Comparison of ENCODE assay signal across 9 cellular contexts in genomic region chr12:116324684-116325664, GRCh38. TPM values are rescaled to one million over a fixed set of nuclear protein-coding genes. Genes with fewer than 3 reads are reported as not detected.
DNase-seq lines count a peak whose midpoint lies in the region; ATAC-seq and TF ChIP-seq lines count a peak whose summit lies in the region.
"Had no signal": no experiment of that assay in that cellular context is flagged by ENCODE, and none has a peak within 500 bp of the region (broad histone marks: within the 10 kb centered on the region; RNA-seq: fewer than 3 reads in every experiment).

No MANE protein-coding gene starts in this region.

- H3K4me1 ChIP-seq in Loucy (ENCODE audit: insufficient read depth, low read length, poor library complexity, severe bottlenecking) (peaks cover 14% of the 10 kb centered on the region), smooth muscle cell (ENCODE audit: low read depth) (no peaks in the 10 kb centered on the region), H9 (ENCODE audit: insufficient read depth, low read length) (no peaks in the 10 kb centered on the region)

- DNase-seq in GM13977 (ENCODE audit: low spot score), result peak; percentile 46
- peak; percentile 37 for DNase-seq in globus pallidus (ENCODE audit: low spot score)
- no peak for DNase-seq in NCI-H2196 (lab: John Stamatoyannopoulos, UW; ENCODE audit: unreplicated experiment)
- no peak for DNase-seq in amygdala (lab: John Stamatoyannopoulos, UW)
- DNase-seq in smooth muscle cell (lab: John Stamatoyannopoulos, UW; ENCODE audit: unreplicated experiment), result no peak
- no peak for DNase-seq in H9

- no peaks in the 10 kb centered on the region for H3K79me2 ChIP-seq in Loucy (ENCODE audit: insufficient read depth, low read length)
- H3K79me2 ChIP-seq in smooth muscle cell (ENCODE audit: low read depth), result no peaks in the 10 kb centered on the region
- H3K79me2 ChIP-seq in H9 (ENCODE audit: insufficient read depth, low read length), result no peaks in the 10 kb centered on the region

- H3K4me3 ChIP-seq in Loucy (ENCODE audit: low read length, poor library complexity, severe bottlenecking) (peak overlapping the region; percentile 16), smooth muscle cell (no peak overlapping the region)

- H3K27me3 ChIP-seq in Loucy (ENCODE audit: insufficient read depth, low read length, poor library complexity, severe bottlenecking), result no peaks in the 10 kb centered on the region
- no peaks in the 10 kb centered on the region for H3K27me3 ChIP-seq in smooth muscle cell (ENCODE audit: low read depth)
- H3K27me3 ChIP-seq in H9 (ENCODE audit: insufficient read depth, low read length), result no peaks in the 10 kb centered on the region

- H4K20me1 ChIP-seq in Loucy (ENCODE audit: insufficient read depth, low read length, poor library complexity, severe bottlenecking) (no peaks in the 10 kb centered on the region), smooth muscle cell (ENCODE audit: low read depth) (no peaks in the 10 kb centered on the region), H9 (ENCODE audit: control insufficient read depth, insufficient read depth, insufficient read length) (no peaks in the 10 kb centered on the region)

- H3K27ac ChIP-seq in smooth muscle cell (ENCODE audit: low read depth) (no peak overlapping the region), H9 (ENCODE audit: insufficient read length, low read depth, low read length) (no peak overlapping the region)

- no peak for TF ChIP-seq CTCF in GM13977 (IDR thresholded peaks at IDR 0.05; ENCODE audit: extremely low read depth, insufficient read depth, missing control alignments)
- no peak for TF ChIP-seq CTCF in Loucy (conservative IDR thresholded peaks at IDR 0.05; ENCODE audit: low read length)
- no peak for TF ChIP-seq CTCF in smooth muscle cell (IDR thresholded peaks at IDR 0.05; ENCODE audit: borderline replicate concordance, insufficient read depth, poor library complexity, severe bottlenecking)
- TF ChIP-seq CTCF in H9 (conservative IDR thresholded peaks at IDR 0.05), result no peak

- H3K27ac Mint-ChIP-seq in H9, result no peak overlapping the region

- ATAC-seq in GM21576 (IDR thresholded peaks at IDR 0.05; ENCODE audit: unreplicated experiment), result peak; percentile 92

- H2BK20ac ChIP-seq in H9 (ENCODE audit: low read depth, low read length, poor library complexity, severe bottlenecking), result no peak overlapping the region

- H3K36me3 ChIP-seq in Loucy (ENCODE audit: insufficient read depth, low read length) (no peaks in the 10 kb centered on the region), smooth muscle cell (ENCODE audit: low read depth) (no peaks in the 10 kb centered on the region)

- WGBS in smooth muscle cell (ENCODE audit: low lambda C conversion rate), result 94% methylated on average over 5 of the region's 5 CpGs
- no CpG with 5 or more reads among the region's 5 CpGs for WGBS in H9 (ENCODE audit: extremely low coverage, insufficient read length, low lambda C conversion rate)

- H3K9me2 ChIP-seq in Loucy (replicated peaks; ENCODE audit: low read depth, low read length), result no peaks in the 10 kb centered on the region

- H2BK5ac ChIP-seq in H9 (ENCODE audit: insufficient read length, low read length), result no peak overlapping the region

- H4K91ac ChIP-seq in H9 (ENCODE audit: insufficient read length, low read depth, low read length), result no peak overlapping the region

- H3K27me3 Mint-ChIP-seq in H9 (ENCODE audit: low read depth), result peaks cover 6% of the 10 kb centered on the region

- H4K5ac ChIP-seq in H9 (ENCODE audit: insufficient read length, low read depth, low read length), result no peak overlapping the region

- H3K4ac ChIP-seq in H9 (ENCODE audit: low read depth, low read length), result no peak overlapping the region

- H2BK15ac ChIP-seq in H9 (ENCODE audit: low read depth, low read length), result no peak overlapping the region

- no peaks in the 10 kb centered on the region for H3K36me3 Mint-ChIP-seq in H9 (ENCODE audit: insufficient read depth in 1 of 3, low read depth in 3 of 3)

- peak overlapping the region; percentile 55 for H3K4me2 ChIP-seq in Loucy (ENCODE audit: low read depth, low read length, poor library complexity, severe bottlenecking)
- no peak overlapping the region for H3K4me2 ChIP-seq in smooth muscle cell
- H3K4me2 ChIP-seq in H9 (ENCODE audit: insufficient read depth, insufficient read length, low read length), result no peak overlapping the region

- no peaks in the 10 kb centered on the region for H3F3A ChIP-seq in Loucy (ENCODE audit: low read depth)
- no peaks in the 10 kb centered on the region for H3F3A ChIP-seq in smooth muscle cell (ENCODE audit: low read depth)

- H2AFZ ChIP-seq in Loucy (ENCODE audit: low read length) (peak overlapping the region; percentile 74; the same call in 1 of the 2 replicates), smooth muscle cell (ENCODE audit: low read depth) (no peak overlapping the region), H9 (ENCODE audit: low read length) (no peak overlapping the region)

- H3K4me3 Mint-ChIP-seq in H9, result no peak overlapping the region
- H3K4me3 Mint-ChIP-seq: neural crest cell had no signal

- no peaks in the 10 kb centered on the region for H3K4me1 Mint-ChIP-seq in H9

- H4K8ac ChIP-seq in H9 (replicated peaks; ENCODE audit: insufficient read length, low read depth, low read length), result no peak overlapping the region

- in situ Hi-C loops in GM13977 (cut with MboI; ENCODE audit: low pct_unique_long_range_greater_than_20kb, low sequenced_read_pairs, unreplicated experiment), result no loop called here

- no peaks in the 10 kb centered on the region for H3K9me3 ChIP-seq in Loucy (ENCODE audit: insufficient read depth, low read depth, low read length)
- H3K9me3 ChIP-seq in smooth muscle cell (replicated peaks; ENCODE audit: low read depth), result no peaks in the 10 kb centered on the region
- no peaks in the 10 kb centered on the region for H3K9me3 ChIP-seq in H9 (ENCODE audit: control insufficient read depth, low read depth, low read length)

- peaks cover 0 to 2% of the 10 kb centered on the region in 2 experiments; a peak in 1 of 5 replicates for H3K9me3 Mint-ChIP-seq in H9

- H2BK12ac ChIP-seq in H9 (ENCODE audit: insufficient read length, low read depth, low read length), result no peak overlapping the region

- no peaks in the 10 kb centered on the region for H3K79me1 ChIP-seq in H9 (ENCODE audit: insufficient read depth, low read depth, low read length, poor library complexity, severe bottlenecking)

- no peaks in the 10 kb centered on the region for H3K23me2 ChIP-seq in H9 (ENCODE audit: insufficient read length, low read depth, low read length, poor library complexity, severe bottlenecking)

- no peak overlapping the region for H3K56ac ChIP-seq in H9 (ENCODE audit: insufficient read length, low read depth, low read length)

- H3K23ac ChIP-seq in H9 (ENCODE audit: insufficient read length, low read depth, low read length), result no peak overlapping the region

- no peak overlapping the region for H2AK5ac ChIP-seq in H9 (ENCODE audit: insufficient read length, low read length)

- no peak overlapping the region for H3K18ac ChIP-seq in H9 (ENCODE audit: insufficient read length, low read depth, low read length)

- no peak overlapping the region for H3K14ac ChIP-seq in H9 (ENCODE audit: insufficient read depth, low read length)

- H3K9ac ChIP-seq in Loucy (ENCODE audit: low read depth, low read length, poor library complexity, severe bottlenecking) (peak overlapping the region; percentile 8), smooth muscle cell (ENCODE audit: low read depth) (no peak overlapping the region), H9 (ENCODE audit: extremely low read depth, insufficient read length, low read length) (no peak overlapping the region)

- no peak overlapping the region for H3T11ph ChIP-seq in H9 (ENCODE audit: low read length)

- no peak overlapping the region for H2BK120ac ChIP-seq in H9 (ENCODE audit: low read depth, low read length, poor library complexity, severe bottlenecking)

RNA-seq across cellular contexts. Expression of gene MED13L, which starts 47.5 kb away (rescaled TPM):
- total RNA-seq in smooth muscle cell, result 65.9 and 74.3 TPM in 2 replicates
- 13.2 and 20.3 TPM in 2 replicates for polyA plus RNA-seq in smooth muscle cell
- total RNA-seq in H9 (2021), result 51.3 and 52.4 TPM in 2 replicates

Comparison
In these comparisons a context has a peak if more than half of its experiments do, and no peak if none do; other contexts are left out.
1. DNase-seq: peak in GM13977 (single experiment) and globus pallidus (single experiment); none in NCI-H2196 (single experiment), amygdala (0 of 56), smooth muscle cell (single experiment) and H9 (single experiment).